8 cellular contexts compared by ENCODE assay signal in the genomic region with DNA sequence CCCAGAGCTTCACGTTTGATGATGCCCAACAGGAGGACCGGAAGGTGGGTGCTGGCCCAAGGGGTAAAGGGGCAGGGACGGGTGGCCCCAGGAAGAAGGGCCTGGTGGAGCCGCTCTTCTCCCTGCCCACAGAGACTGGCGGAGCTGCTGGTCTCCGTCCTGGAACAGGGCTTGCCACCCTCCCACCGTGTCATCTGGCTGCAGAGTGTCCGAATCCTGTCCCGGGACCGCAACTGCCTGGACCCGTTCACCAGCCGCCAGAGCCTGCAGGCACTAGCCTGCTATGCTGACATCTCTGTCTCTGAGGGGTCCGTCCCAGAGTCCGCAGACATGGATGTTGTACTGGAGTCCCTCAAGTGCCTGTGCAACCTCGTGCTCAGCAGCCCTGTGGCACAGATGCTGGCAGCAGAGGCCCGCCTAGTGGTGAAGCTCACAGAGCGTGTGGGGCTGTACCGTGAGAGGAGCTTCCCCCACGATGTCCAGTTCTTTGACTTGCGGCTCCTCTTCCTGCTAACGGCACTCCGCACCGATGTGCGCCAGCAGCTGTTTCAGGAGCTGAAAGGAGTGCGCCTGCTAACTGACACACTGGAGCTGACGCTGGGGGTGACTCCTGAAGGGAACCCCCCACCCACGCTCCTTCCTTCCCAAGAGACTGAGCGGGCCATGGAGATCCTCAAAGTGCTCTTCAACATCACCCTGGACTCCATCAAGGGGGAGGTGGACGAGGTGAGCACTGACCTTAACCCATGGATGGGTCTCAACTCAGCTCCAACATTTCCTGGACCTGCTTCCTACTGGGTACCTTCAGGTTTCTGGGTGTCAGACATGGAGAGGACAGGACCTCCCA. TPM values are rescaled to one million over a fixed set of nuclear protein-coding genes. Genes with fewer than 3 reads are reported as not detected.
A peak's percentile ranks its signal among the peaks of the same experiment; 100 is the strongest.
DNase-seq lines count a peak whose midpoint lies in the region; ATAC-seq, FAIRE-seq and TF ChIP-seq lines count a peak whose summit lies in the region.

No MANE protein-coding gene starts in this region.

- H3K27ac ChIP-seq in SU-DHL-6 (ENCODE audit: low read depth, low read length): 0 out of 2 replicates have a peak overlapping the region, but pooled peaks have one; percentile 94
- peak overlapping the region in 3 of 4 donors; percentile 95 to 100 (median 97) for H3K27ac ChIP-seq in gastroesophageal sphincter
- H3K27ac ChIP-seq in gastrocnemius medialis: peak overlapping the region; percentile 95 to 100 (median 98)

- no peak for TF ChIP-seq EP300 in gastroesophageal sphincter (IDR thresholded peaks at IDR 0.05)

- TF ChIP-seq CTCF in SU-DHL-6 (IDR thresholded peaks at IDR 0.05; ENCODE audit: insufficient read depth, low read length, poor library complexity, severe bottlenecking) (no peak), gastroesophageal sphincter (IDR thresholded peaks at IDR 0.05) (no peak), gastrocnemius medialis (IDR thresholded peaks at IDR 0.05 in 4 of 5, conservative IDR thresholded peaks at IDR 0.05 in 1 of 5) (no peak)

- no peaks in the 10 kb centered on the region for H3K9me3 ChIP-seq in SU-DHL-6 (ENCODE audit: insufficient read depth, low read length)
- no peaks in the 10 kb centered on the region for H3K9me3 ChIP-seq in gastroesophageal sphincter
- H3K9me3 ChIP-seq in gastrocnemius medialis: no peaks in the 10 kb centered on the region

- TF ChIP-seq POLR2A in H54 (IDR thresholded peaks at IDR 0.05; ENCODE audit: low read depth, low read length) (0 out of 2 replicates have a peak, but pooled peaks have one; percentile 27), gastroesophageal sphincter (IDR thresholded peaks at IDR 0.05) (no peak), gastrocnemius medialis (IDR thresholded peaks at IDR 0.05) (no peak)

- H3F3A ChIP-seq in SU-DHL-6 (ENCODE audit: insufficient read depth): peaks cover 9% of the 10 kb centered on the region

- intact Hi-C loops in gastrocnemius medialis (cut with DNase I; ENCODE audit: low total_unique reads): loop anchor here (5.0 to 10.0 kb wide), 3 partner anchors 143 to 298 kb away; a partner anchor contains a TSS

- DNase-seq in H54 (ENCODE audit: insufficient read length, low spot score): no peak
- DNase-seq in gastrocnemius medialis: no peak
- no peak for DNase-seq in NCI-H2196 treated with DMSO at 0.1 percent for 48 hours (lab: John Stamatoyannopoulos, UW; ENCODE audit: unreplicated experiment)
- DNase-seq in DMS 273 (lab: John Stamatoyannopoulos, UW; ENCODE audit: unreplicated experiment): no peak
- no peak for DNase-seq in GM19240 (ENCODE audit: insufficient read length, low spot score)

- H3K36me3 ChIP-seq in SU-DHL-6 (ENCODE audit: low read length): no peaks in the 10 kb centered on the region
- peaks cover 0 to 65% of the 10 kb centered on the region in 2 donors for H3K36me3 ChIP-seq in gastroesophageal sphincter
- H3K36me3 ChIP-seq in gastrocnemius medialis: peaks cover 0 to 62% of the 10 kb centered on the region in 2 donors

- no peak for FAIRE-seq in H54 (lab: Jason Lieb, UNC)

- H3K79me2 ChIP-seq in SU-DHL-6 (ENCODE audit: insufficient read depth, low read length): peaks cover 30% of the 10 kb centered on the region

- H3K4me1 ChIP-seq in gastroesophageal sphincter (peaks cover 3 to 50% (median 33%) of the 10 kb centered on the region in 3 donors), gastrocnemius medialis (peaks cover 32 to 41% of the 10 kb centered on the region in 2 donors)

- H3K4me2 ChIP-seq in SU-DHL-6 (ENCODE audit: low read depth, low read length, poor library complexity, severe bottlenecking): peak overlapping the region; percentile 69

- peak overlapping the region; percentile 80 for H3K9ac ChIP-seq in SU-DHL-6 (ENCODE audit: low read length)

- in situ Hi-C loops in gastrocnemius medialis (cut with MboI; ENCODE audit: low sequenced_read_pairs in 4 of 4): no loop called here

- H3K27me3 ChIP-seq in SU-DHL-6 (ENCODE audit: low read length) (no peaks in the 10 kb centered on the region), gastroesophageal sphincter (no peaks in the 10 kb centered on the region), gastrocnemius medialis (no peaks in the 10 kb centered on the region)

- no peak overlapping the region for H2AFZ ChIP-seq in SU-DHL-6 (ENCODE audit: low read depth, low read length, severe bottlenecking)

- H4K20me1 ChIP-seq in SU-DHL-6 (ENCODE audit: low read depth, low read length): no peaks in the 10 kb centered on the region; the same call in 1 of the 2 replicates

- ATAC-seq in gastroesophageal sphincter: no peak
- no peak for ATAC-seq in gastrocnemius medialis
- ATAC-seq in GM21515 (IDR thresholded peaks at IDR 0.05; ENCODE audit: unreplicated experiment): no peak

- H3K4me3 ChIP-seq in SU-DHL-6 (ENCODE audit: insufficient read depth, low read length, poor library complexity, severe bottlenecking) (peak overlapping the region; percentile 74), gastroesophageal sphincter (peak overlapping the region; percentile 97 to 99), gastrocnemius medialis (peak overlapping the region; percentile 72 to 99 (median 84))

- 39 to 50% methylated on average over 2 to 4 of the region's 29 CpGs for WGBS in gastroesophageal sphincter (ENCODE audit: low coverage in 1 of 2), 2 donors

- no peaks in the 10 kb centered on the region for H3K9me2 ChIP-seq in SU-DHL-6 (replicated peaks; ENCODE audit: insufficient read depth, low read length)

RNA-seq across cellular contexts. Expression of a gene that starts 2.0 kb away (rescaled TPM):
- 100 to 1,000 TPM in 3 of 4 donors, 10 to 100 TPM in 1; 78.2 to 169 (median 135) TPM for total RNA-seq in gastroesophageal sphincter
- total RNA-seq in gastrocnemius medialis: 10 to 100 TPM; 35.6 to 68.5 (median 47.8) TPM

RNA-seq across cellular contexts. Expression of a gene that starts 2.3 kb away (rescaled TPM):
- total RNA-seq in gastroesophageal sphincter (10 to 100 TPM; 25.3 to 39.4 (median 27.6) TPM), gastrocnemius medialis (10 to 100 TPM; 11.3 to 15.9 (median 12.8) TPM)

RNA-seq across cellular contexts. Expression of a gene that starts 16.6 kb away (rescaled TPM):
- total RNA-seq in gastroesophageal sphincter (not detected), gastrocnemius medialis (not detected)

RNA-seq across cellular contexts. Expression of a gene that starts 26.6 kb away (rescaled TPM):
- 10 to 100 TPM; 12.7 to 24.1 (median 17.3) TPM for total RNA-seq in gastroesophageal sphincter
- total RNA-seq in gastrocnemius medialis: 10 to 100 TPM in 3 of 4 donors, 1 to 10 TPM in 1; 9.2 to 15.0 (median 12.7) TPM

RNA-seq across cellular contexts. Expression of a gene that starts 27.3 kb away (rescaled TPM):
- total RNA-seq in gastroesophageal sphincter: 100 to 1,000 TPM in 1 of 4 donors, 10 to 100 TPM in 3; 85.8 to 114 (median 93.5) TPM
- 100 to 1,000 TPM; 128 to 189 (median 163) TPM for total RNA-seq in gastrocnemius medialis
